Comparison of ENCODE assay signal across 22 cellular contexts in the genomic region with DNA sequence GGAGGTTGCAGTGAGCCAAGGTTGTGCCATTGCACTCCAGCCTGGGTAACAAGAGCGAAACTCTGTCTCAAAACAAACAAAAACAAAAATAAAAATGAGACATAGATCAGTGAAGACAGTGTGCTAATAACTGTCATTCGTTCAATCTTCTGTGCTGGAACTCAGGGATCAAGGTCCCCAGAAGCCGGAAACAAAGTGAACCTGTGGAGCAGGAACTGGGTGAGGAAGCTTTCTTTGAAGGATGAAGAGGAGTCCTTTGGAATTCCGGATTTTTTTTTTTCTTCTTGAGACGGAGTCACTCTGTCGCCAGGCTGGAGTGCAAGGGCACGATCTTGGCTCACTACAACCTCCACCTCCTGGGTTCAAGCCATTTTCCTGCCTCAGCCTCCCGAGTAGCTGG. TPM values are rescaled to one million over a fixed set of nuclear protein-coding genes. Genes with fewer than 3 reads are reported as not detected.
"Had no signal": no experiment of that assay in that cellular context is flagged by ENCODE, and none has a peak within 500 bp of the region (broad histone marks: within the 10 kb centered on the region; RNA-seq: fewer than 3 reads in every experiment).

No MANE protein-coding gene starts in this region.

- ATAC-seq: activated naive CD4-positive, alpha-beta T cell treated with anti-CD3 and anti-CD28 coated beads, Interleukin-2, amount 50 U/mL, for 72 hours; activated T-helper 17 cell treated with anti-CD3 and anti-CD28 coated beads, Interleukin-2, amount 50 U/mL, for 72 hours; gastrocnemius medialis; natural killer cell treated with Interleukin-12 subunit alpha and Interleukin-12 subunit beta and Interleukin-15 and Interleukin-18, amount 100 ng/mL, for 72 hours; stimulated activated naive CD8-positive, alpha-beta T cell treated with anti-CD3 and anti-CD28 coated beads, Interleukin-15, amount 100 ng/mL, for 72 hours; WTC11 had no signal

- H3K27me3 ChIP-seq: adrenal gland, gastrocnemius medialis, right atrium auricular region had no signal

- H3K9me3 ChIP-seq: adrenal gland, esophagus squamous epithelium, gastrocnemius medialis, left ventricle myocardium inferior, right atrium auricular region, suprapubic skin, tibial nerve had no signal

- H3K9me3 Mint-ChIP-seq: activated naive CD4-positive, alpha-beta T cell treated with anti-CD3 and anti-CD28 coated beads, Interleukin-2, amount 50 U/mL, for 72 hours; activated T-cell treated with anti-CD3 and anti-CD28 coated beads, Interleukin-2, amount 50 U/mL, for 24 hours; activated T-helper 17 cell treated with anti-CD3 and anti-CD28 coated beads, Interleukin-2, amount 50 U/mL, for 72 hours; central memory CD8-positive, alpha-beta T cell; natural killer cell treated with Interleukin-12 subunit alpha and Interleukin-12 subunit beta and Interleukin-15 and Interleukin-18, amount 100 ng/mL, for 72 hours; stimulated activated naive CD8-positive, alpha-beta T cell treated with anti-CD3 and anti-CD28 coated beads, Interleukin-15, amount 100 ng/mL, for 72 hours; T-helper 1 cell treated with Interleukin-12 subunit alpha and Interleukin-12 subunit beta and Interleukin-4 antibody, amounts not matched to agents 30 μg/mL and 1 μg/mL, for 36 hours; WTC11 had no signal

- DNase-seq: activated CD8-positive, alpha-beta memory T cell treated with anti-CD3 and anti-CD28 coated beads, Interleukin-2, amount 50 U/mL, for 4 hours; activated T-cell treated with anti-CD3 and anti-CD28 coated beads, Interleukin-2, amount 50 U/mL, for 24 hours; adrenal gland; dorsolateral prefrontal cortex; esophagus squamous epithelium; gastrocnemius medialis; hippocampal formation; kidney glomerular epithelial cell; left ventricle myocardium inferior; stimulated activated CD4-positive, alpha-beta T cell treated with anti-CD3 and anti-CD28 coated beads, Interleukin-1b, Interleukin-23, amount 100 ng/mL, for 48 hours; stimulated activated naive CD8-positive, alpha-beta T cell treated with anti-CD3 and anti-CD28 coated beads, Interleukin-15, amount 100 ng/mL, for 72 hours; T1000 had no signal

- H3K27ac Mint-ChIP-seq: activated naive CD4-positive, alpha-beta T cell treated with anti-CD3 and anti-CD28 coated beads, Interleukin-2, amount 50 U/mL, for 72 hours; activated T-cell treated with anti-CD3 and anti-CD28 coated beads, Interleukin-2, amount 50 U/mL, for 24 hours; activated T-helper 17 cell treated with anti-CD3 and anti-CD28 coated beads, Interleukin-2, amount 50 U/mL, for 72 hours; progenitor cell of endocrine pancreas; stimulated activated naive CD8-positive, alpha-beta T cell treated with anti-CD3 and anti-CD28 coated beads, Interleukin-15, amount 100 ng/mL, for 72 hours; T-helper 1 cell treated with Interleukin-12 subunit alpha and Interleukin-12 subunit beta and Interleukin-4 antibody, amounts not matched to agents 30 μg/mL and 1 μg/mL, for 36 hours had no signal

- H3K4me3 ChIP-seq: adrenal gland, left ventricle myocardium inferior, right atrium auricular region, suprapubic skin, tibial nerve had no signal

- H3K4me3 Mint-ChIP-seq: activated T-cell treated with anti-CD3 and anti-CD28 coated beads, Interleukin-2, amount 50 U/mL, for 24 hours; natural killer cell treated with Interleukin-12 subunit alpha and Interleukin-12 subunit beta and Interleukin-15 and Interleukin-18, amount 100 ng/mL, for 72 hours had no signal

- H3K36me3 ChIP-seq: adrenal gland, suprapubic skin, tibial nerve had no signal

- H3K36me3 Mint-ChIP-seq: activated naive CD4-positive, alpha-beta T cell treated with anti-CD3 and anti-CD28 coated beads, Interleukin-2, amount 50 U/mL, for 72 hours; natural killer cell treated with Interleukin-12 subunit alpha and Interleukin-12 subunit beta and Interleukin-15 and Interleukin-18, amount 100 ng/mL, for 72 hours; WTC11 had no signal

- H3K27ac ChIP-seq: adrenal gland, suprapubic skin had no signal

RNA-seq across cellular contexts. Expression of a gene that starts 2.1 kb away (rescaled TPM):
- total RNA-seq: activated T-helper 17 cell treated with anti-CD3 and anti-CD28 coated beads, Interleukin-2, amount 50 U/mL, for 72 hours had no signal

RNA-seq across cellular contexts. Expression of a gene that starts 15.0 kb away (rescaled TPM):
- total RNA-seq: natural killer cell treated with Interleukin-12 subunit alpha and Interleukin-12 subunit beta and Interleukin-15 and Interleukin-18, amount 100 ng/mL, for 72 hours had no signal
